In the genomic region with DNA sequence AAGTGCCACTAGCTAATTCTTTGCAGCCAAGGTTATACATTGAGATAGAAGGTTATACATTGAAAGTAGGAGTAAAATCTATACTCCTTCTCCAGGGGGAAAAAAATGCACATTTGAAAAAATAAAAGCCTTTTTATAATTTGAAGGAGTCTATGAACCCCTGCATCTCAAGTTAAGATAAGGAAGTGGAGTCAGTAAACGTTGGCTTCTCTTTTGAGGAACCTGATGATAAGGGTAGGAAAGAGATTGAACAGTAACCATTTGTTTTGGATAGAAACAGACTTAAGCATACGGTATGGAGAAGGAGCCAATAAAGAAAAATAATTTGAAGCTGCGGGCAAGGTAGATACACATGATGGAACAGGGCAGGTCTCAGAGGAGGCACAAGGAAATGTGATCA, we compare ENCODE assay signal across 27 cellular contexts.
DNase-seq lines count a peak whose midpoint lies in the region; ATAC-seq, FAIRE-seq and TF ChIP-seq lines count a peak whose summit lies in the region.
"Had no signal": no experiment of that assay in that cellular context is flagged by ENCODE, and none has a peak within 500 bp of the region (broad histone marks: within the 10 kb centered on the region; RNA-seq: fewer than 3 reads in every experiment).

No MANE protein-coding gene starts in this region.

- TF ChIP-seq CTCF in bronchial epithelial cell (IDR thresholded peaks at IDR 0.05; ENCODE audit: insufficient read depth, low read length, severe bottlenecking), result no peak

- H3K36me3 Mint-ChIP-seq in T-helper 17 cell (ENCODE audit: low read depth) (peaks cover 6% of the 10 kb centered on the region), immature natural killer cell (peaks cover 14 to 27% (median 20%) of the 10 kb centered on the region in 3 donors)

- no peaks in the 10 kb centered on the region for H3K9me3 Mint-ChIP-seq in immature natural killer cell

- no peaks in the 10 kb centered on the region for H3K9me3 ChIP-seq in T-helper 17 cell (ENCODE audit: control insufficient read depth, low read length, poor library complexity, severe bottlenecking)
- H3K9me3 ChIP-seq: BLaER1, Caco-2, MG63, SJSA1 had no signal

- no peak overlapping the region for H3K4me3 ChIP-seq in bronchial epithelial cell (ENCODE audit: low read depth, low read length)
- H3K4me3 ChIP-seq: BLaER1, MG63, SJSA1 had no signal

- FAIRE-seq in bronchial epithelial cell (lab: Jason Lieb, UNC), result peak; percentile 18
- FAIRE-seq: G401.6, GM12892, H1 had no signal

- H3K4me1 Mint-ChIP-seq in T-helper 17 cell, result peaks cover 33% of the 10 kb centered on the region
- H3K4me1 Mint-ChIP-seq in immature natural killer cell, result peaks cover 37 to 41% of the 10 kb centered on the region in 2 donors

- in situ Hi-C loops in KBM-7 (cut with MboI; ENCODE audit: low pct_unique_long_range_greater_than_20kb, low sequenced_read_pairs), result no loop called here

- H3K36me3 ChIP-seq in bronchial epithelial cell (ENCODE audit: control insufficient read depth, insufficient read depth, low read length), result peaks cover 3% of the 10 kb centered on the region

- H3K27ac Mint-ChIP-seq in T-helper 17 cell (peak overlapping the region; percentile 43), immature natural killer cell (no peak overlapping the region)
- H3K27ac Mint-ChIP-seq: IgD-negative memory B cell had no signal

- DNase-seq in SKM-1 treated with dmso at 0.1 percent for 144 hours (lab: John Stamatoyannopoulos, UW; ENCODE audit: unreplicated experiment), result peak; percentile 20
- no peak for DNase-seq in SKM-1 (lab: John Stamatoyannopoulos, UW; ENCODE audit: unreplicated experiment)
- DNase-seq in KBM-7, result peak; percentile 54
- no peak for DNase-seq in T-helper 17 cell
- no peak for DNase-seq in bronchial epithelial cell (ENCODE audit: low read depth)
- no peak for DNase-seq in immature natural killer cell
- no peak for DNase-seq in AG08396 (ENCODE audit: low spot score)
- DNase-seq: Caco-2; CD4-positive, alpha-beta memory T cell; HCEC 1CT; MG63; NCI-H1105; NCI-H1436 treated with DMSO at 0.1 percent for 48 hours; NCI-H187 treated with DMSO at 0.1 percent for 48 hours; NCI-H2107; NCI-H446; NCI-H524 treated with DMSO at 0.1 percent for 48 hours; NCI-H774; Right ventricle myocardium superior; RPMI8226 had no signal

- H3K27me3 ChIP-seq in bronchial epithelial cell (ENCODE audit: control insufficient read depth, insufficient read depth, low read length), result no peaks in the 10 kb centered on the region
- H3K27me3 ChIP-seq: BLaER1, MG63, SJSA1 had no signal

- no peak overlapping the region for H3K4me3 Mint-ChIP-seq in T-helper 17 cell
- no peak overlapping the region for H3K4me3 Mint-ChIP-seq in immature natural killer cell
- H3K4me3 Mint-ChIP-seq: CD4-positive, alpha-beta memory T cell; IgD-negative memory B cell had no signal

- ATAC-seq in T-helper 17 cell (no peak), HG03097 (IDR thresholded peaks at IDR 0.05; ENCODE audit: low FRiP score, unreplicated experiment) (no peak)

- H3K27me3 Mint-ChIP-seq in T-helper 17 cell (no peaks in the 10 kb centered on the region), immature natural killer cell (ENCODE audit: low read depth in 3 of 3) (peaks cover 0 to 2% (median 0%) of the 10 kb centered on the region in 3 donors)
- H3K27me3 Mint-ChIP-seq: CD4-positive, alpha-beta memory T cell; IgD-negative memory B cell had no signal

Comparison
In these comparisons a context has a peak if more than half of its experiments do, and no peak if none do; other contexts are left out.
1. DNase-seq: peak in SKM-1 treated with dmso at 0.1 percent for 144 hours (single experiment) and KBM-7 (single experiment); none in SKM-1 (single experiment), T-helper 17 cell (0 of 3), bronchial epithelial cell (single experiment), immature natural killer cell (0 of 3) and AG08396 (single experiment).